ENCODE assay signal across 8 cellular contexts in genomic region chr1:8396083-8396911, GRCh38.
A peak's percentile ranks its signal among the peaks of the same experiment; 100 is the strongest.
DNase-seq lines count a peak whose midpoint lies in the region; ATAC-seq, FAIRE-seq and TF ChIP-seq lines count a peak whose summit lies in the region.

No MANE protein-coding gene starts in this region.

- no peak for FAIRE-seq in GM12891 (lab: Jason Lieb, UNC)

- peak; percentile 18 for ATAC-seq in Right ventricle myocardium inferior
- ATAC-seq in GM19397 (IDR thresholded peaks at IDR 0.05; ENCODE audit: unreplicated experiment): no peak

- no peaks in the 10 kb centered on the region for H3K27me3 ChIP-seq in mucosa of rectum (ENCODE audit: control insufficient read depth in 2 of 2, insufficient read depth in 2 of 2, low read length in 2 of 2)

- DNase-seq in Right ventricle myocardium inferior (ENCODE audit: missing footprints) (no peak), cardiac septum (ENCODE audit: low spot score) (no peak), caudate nucleus (lab: John Stamatoyannopoulos, UW) (no peak), GM12891 (ENCODE audit: insufficient read length, low spot score) (no peak), SW 1271 (lab: John Stamatoyannopoulos, UW) (no peak)
- DNase-seq in stimulated activated naive CD4-positive, alpha-beta T cell treated with Interleukin-2 at 50 U/mL for 16 hours (lab: John Stamatoyannopoulos, UW): no peak

- peaks cover 20 to 24% of the 10 kb centered on the region in 2 donors for H3K36me3 ChIP-seq in mucosa of rectum (ENCODE audit: control insufficient read depth in 2 of 2, insufficient read depth in 2 of 2, low read length in 2 of 2)

- no peak overlapping the region for H3K4me3 ChIP-seq in mucosa of rectum (ENCODE audit: low read length in 2 of 2)

- no peaks in the 10 kb centered on the region for H3K9me3 ChIP-seq in mucosa of rectum (ENCODE audit: control insufficient read depth in 2 of 2, low read length in 2 of 2)

- TF ChIP-seq POLR2A in GM12891 (IDR thresholded peaks at IDR 0.05; ENCODE audit: low read depth, low read length): no peak

- intact Hi-C loops in Right ventricle myocardium inferior (cut with DNase I) (no loop called here), cardiac septum (cut with DNase I) (no loop called here)

- no peak overlapping the region for H3K9ac ChIP-seq in mucosa of rectum (ENCODE audit: low read depth in 1 of 2, low read length in 2 of 2)

- H3K27ac ChIP-seq in caudate nucleus (ENCODE audit: low read depth, low read length) (peak overlapping the region; percentile 14), mucosa of rectum (ENCODE audit: low read depth in 2 of 2, low read length in 2 of 2) (peak overlapping the region; percentile 25 to 29)

- peaks cover 15 to 19% of the 10 kb centered on the region in 2 donors for H3K4me1 ChIP-seq in mucosa of rectum (ENCODE audit: control insufficient read depth in 2 of 2, insufficient read depth in 2 of 2, low read length in 2 of 2)

TF ChIP-seq in GM12891, 5 proteins besides CTCF, POLR2A, EP300 and RAD21:
- TF ChIP-seq POU2F2 (IDR thresholded peaks at IDR 0.05; ENCODE audit: low read depth, low read length): no peak
- TF ChIP-seq TAF1 (IDR thresholded peaks at IDR 0.05; ENCODE audit: low read depth, low read length): no peak
- no peak for TF ChIP-seq PAX5 (IDR thresholded peaks at IDR 0.05; ENCODE audit: insufficient read depth, low read length, severe bottlenecking)
- TF ChIP-seq POLR2AphosphoS5 (IDR thresholded peaks at IDR 0.05; ENCODE audit: low read depth, low read length): no peak
- no peak for TF ChIP-seq SPI1 (IDR thresholded peaks at IDR 0.05; ENCODE audit: low read depth, low read length)
